13 cellular contexts compared by ENCODE assay signal in the genomic region with DNA sequence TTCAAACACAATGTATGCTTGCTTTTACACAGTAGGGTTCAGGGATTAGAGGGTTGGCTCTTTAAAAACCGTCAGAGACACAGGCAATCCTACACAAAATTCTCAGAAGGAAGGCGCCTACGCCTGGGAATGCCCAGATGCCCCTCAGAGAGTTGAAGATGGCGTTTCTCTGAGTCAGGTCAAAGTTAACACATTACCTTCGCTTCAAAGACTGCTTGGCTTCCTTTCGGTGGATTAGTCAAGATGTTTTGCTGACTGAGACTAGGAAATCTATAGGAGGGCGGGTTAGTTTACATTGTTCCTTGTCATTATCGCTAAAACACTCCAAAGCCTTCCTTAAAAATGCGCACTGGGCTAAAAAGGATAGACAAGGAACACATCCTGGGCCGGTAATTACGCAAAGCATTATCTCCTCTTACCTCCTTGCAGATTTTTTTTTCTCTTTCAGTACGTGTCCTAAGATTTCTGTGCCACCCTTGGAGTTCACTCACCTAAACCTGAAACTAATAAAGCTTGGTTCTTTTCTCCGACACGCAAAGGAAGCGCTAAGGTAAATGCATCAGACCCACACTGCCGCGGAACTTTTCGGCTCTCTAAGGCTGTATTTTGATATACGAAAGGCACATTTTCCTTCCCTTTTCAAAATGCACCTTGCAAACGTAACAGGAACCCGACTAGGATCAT. TPM values are rescaled to one million over a fixed set of nuclear protein-coding genes. Genes with fewer than 3 reads are reported as not detected.
DNase-seq lines count a peak whose midpoint lies in the region; ATAC-seq and TF ChIP-seq lines count a peak whose summit lies in the region.
"Had no signal": no experiment of that assay in that cellular context is flagged by ENCODE, and none has a peak within 500 bp of the region (broad histone marks: within the 10 kb centered on the region; RNA-seq: fewer than 3 reads in every experiment).

No MANE protein-coding gene starts in this region.

- POLR2A ChIA-PET in activated CD8-positive, alpha-beta T cell treated with anti-CD3 and anti-CD28 coated beads, Interleukin-2, amount 10 ng/mL, durations not matched to agents 7 days and 5 days (lab: Charles Lee), result no interaction called here

- CTCF ChIA-PET in activated CD8-positive, alpha-beta T cell treated with anti-CD3 and anti-CD28 coated beads, Interleukin-2, amount 10 ng/mL, durations not matched to agents 7 days and 5 days (lab: Charles Lee), result no interaction called here

- no peak for TF ChIP-seq CTCF in AG09309 (IDR thresholded peaks at IDR 0.05; ENCODE audit: control insufficient read depth, insufficient read depth, low read depth, low read length, missing control alignments)
- no peak for TF ChIP-seq CTCF in astrocyte of the spinal cord (IDR thresholded peaks at IDR 0.05; ENCODE audit: low read depth, low read length)
- no peak for TF ChIP-seq CTCF in parathyroid adenoma (IDR thresholded peaks at IDR 0.05)

- H3K9ac ChIP-seq in iPS-15b (ENCODE audit: low read depth, low read length), result peak overlapping the region; percentile 5
- no peak overlapping the region for H3K9ac ChIP-seq in parathyroid adenoma

- peaks cover 22% of the 10 kb centered on the region for H3K27me3 Mint-ChIP-seq in activated CD8-positive, alpha-beta T cell treated with anti-CD3 and anti-CD28 coated beads, Interleukin-2, amount 10 ng/mL, durations not matched to agents 7 days and 5 days (ENCODE audit: low read depth)

- H2AFZ ChIP-seq in parathyroid adenoma, result peak overlapping the region; percentile 79

- H3K4me1 Mint-ChIP-seq in activated CD8-positive, alpha-beta T cell treated with anti-CD3 and anti-CD28 coated beads, Interleukin-2, amount 10 ng/mL, durations not matched to agents 7 days and 5 days (ENCODE audit: low read depth), result no peaks in the 10 kb centered on the region
- H3K4me1 Mint-ChIP-seq: memory B cell had no signal

- H3K27ac ChIP-seq in parathyroid adenoma, result no peak overlapping the region
- no peak overlapping the region for H3K27ac ChIP-seq in substantia nigra (ENCODE audit: low read depth, low read length, poor library complexity, severe bottlenecking)

- ATAC-seq in activated CD8-positive, alpha-beta T cell treated with anti-CD3 and anti-CD28 coated beads, Interleukin-2, amount 10 ng/mL, durations not matched to agents 7 days and 5 days, result no peak
- ATAC-seq in GM18511 (IDR thresholded peaks at IDR 0.05; ENCODE audit: unreplicated experiment), result no peak
- ATAC-seq: activated T-cell treated with anti-CD3 and anti-CD28 coated beads, Interleukin-2, amount 50 U/mL, for 72 hours; effector memory CD8-positive, alpha-beta T cell had no signal

- DNase-seq in AG09309 (ENCODE audit: low read depth) (no peak), astrocyte of the spinal cord (ENCODE audit: low read depth, low spot score) (no peak), substantia nigra (lab: John Stamatoyannopoulos, UW) (no peak), RKO (ENCODE audit: low spot score) (no peak)
- DNase-seq in activated CD8-positive, alpha-beta T cell treated with anti-CD3 and anti-CD28 coated beads, Interleukin-2, amount 10 ng/mL, durations not matched to agents 7 days and 5 days, result no peak
- DNase-seq: activated T-cell treated with anti-CD3 and anti-CD28 coated beads, Interleukin-2, amount 50 U/mL, for 72 hours; AML-193; effector memory CD8-positive, alpha-beta T cell; NCI-H524 had no signal

- H3K36me3 ChIP-seq in iPS-15b (ENCODE audit: control insufficient read depth, insufficient read depth, low read length) (no peaks in the 10 kb centered on the region), parathyroid adenoma (ENCODE audit: control insufficient read depth, insufficient read depth, low read length) (no peaks in the 10 kb centered on the region)

- in situ Hi-C loops in astrocyte of the spinal cord (cut with HindIII; ENCODE audit: low sequenced_read_pairs), result no loop called here

- H3K27me3 ChIP-seq in iPS-15b (ENCODE audit: control insufficient read depth, insufficient read depth, low read length), result peaks cover 24% of the 10 kb centered on the region
- H3K27me3 ChIP-seq in parathyroid adenoma (ENCODE audit: control insufficient read depth, insufficient read depth, low read length), result no peaks in the 10 kb centered on the region

- no peaks in the 10 kb centered on the region for H3K4me1 ChIP-seq in iPS-15b (ENCODE audit: control insufficient read depth, insufficient read depth, low read length)
- H3K4me1 ChIP-seq in parathyroid adenoma, result no peaks in the 10 kb centered on the region

- no peaks in the 10 kb centered on the region for H3K9me3 Mint-ChIP-seq in activated CD8-positive, alpha-beta T cell treated with anti-CD3 and anti-CD28 coated beads, Interleukin-2, amount 10 ng/mL, durations not matched to agents 7 days and 5 days (ENCODE audit: insufficient read depth)
- H3K9me3 Mint-ChIP-seq: activated T-cell treated with anti-CD3 and anti-CD28 coated beads, Interleukin-2, amount 50 U/mL, for 72 hours had no signal

- H3K27ac Mint-ChIP-seq in activated CD8-positive, alpha-beta T cell treated with anti-CD3 and anti-CD28 coated beads, Interleukin-2, amount 10 ng/mL, durations not matched to agents 7 days and 5 days, result no peak overlapping the region
- H3K27ac Mint-ChIP-seq: activated T-cell treated with anti-CD3 and anti-CD28 coated beads, Interleukin-2, amount 50 U/mL, for 72 hours; effector memory CD8-positive, alpha-beta T cell; memory B cell had no signal

- peak overlapping the region; percentile 70 for H3K4me2 ChIP-seq in parathyroid adenoma (ENCODE audit: low read length)

- H3K4me3 Mint-ChIP-seq in activated CD8-positive, alpha-beta T cell treated with anti-CD3 and anti-CD28 coated beads, Interleukin-2, amount 10 ng/mL, durations not matched to agents 7 days and 5 days, result no peak overlapping the region
- H3K4me3 Mint-ChIP-seq: effector memory CD8-positive, alpha-beta T cell; memory B cell had no signal

- no peaks in the 10 kb centered on the region for H3K79me2 ChIP-seq in parathyroid adenoma

- no peaks in the 10 kb centered on the region for H3K36me3 Mint-ChIP-seq in activated CD8-positive, alpha-beta T cell treated with anti-CD3 and anti-CD28 coated beads, Interleukin-2, amount 10 ng/mL, durations not matched to agents 7 days and 5 days (ENCODE audit: low read depth)
- H3K36me3 Mint-ChIP-seq: memory B cell had no signal

- H3K9me3 ChIP-seq in iPS-15b (ENCODE audit: control insufficient read depth, insufficient read depth, low read length) (no peaks in the 10 kb centered on the region), parathyroid adenoma (ENCODE audit: control insufficient read depth, low read length) (no peaks in the 10 kb centered on the region)

- H3K4me3 ChIP-seq in AG09309 (ENCODE audit: control insufficient read depth, low read depth, low read length), result peak overlapping the region; percentile 19
- peak overlapping the region; percentile 42 for H3K4me3 ChIP-seq in astrocyte of the spinal cord (ENCODE audit: low read depth, low read length)
- peak overlapping the region; percentile 56 for H3K4me3 ChIP-seq in iPS-15b (ENCODE audit: low read depth, low read length)
- H3K4me3 ChIP-seq in parathyroid adenoma (ENCODE audit: low read depth, low read length), result peak overlapping the region; percentile 52

RNA-seq across cellular contexts. Expression of a gene that starts 0.9 kb away (rescaled TPM):
- total RNA-seq in activated CD8-positive, alpha-beta T cell treated with anti-CD3 and anti-CD28 coated beads, Interleukin-2, amount 10 ng/mL, durations not matched to agents 7 days and 5 days, result not detected
- total RNA-seq: activated T-cell treated with anti-CD3 and anti-CD28 coated beads, Interleukin-2, amount 50 U/mL, for 72 hours had no signal

RNA-seq across cellular contexts. Expression of a gene that starts 51.6 kb away (rescaled TPM):
- total RNA-seq in activated CD8-positive, alpha-beta T cell treated with anti-CD3 and anti-CD28 coated beads, Interleukin-2, amount 10 ng/mL, durations not matched to agents 7 days and 5 days, result not detected
- total RNA-seq: activated T-cell treated with anti-CD3 and anti-CD28 coated beads, Interleukin-2, amount 50 U/mL, for 72 hours had no signal
